ENCODE assay signal across 8 cellular contexts in the genomic region with DNA sequence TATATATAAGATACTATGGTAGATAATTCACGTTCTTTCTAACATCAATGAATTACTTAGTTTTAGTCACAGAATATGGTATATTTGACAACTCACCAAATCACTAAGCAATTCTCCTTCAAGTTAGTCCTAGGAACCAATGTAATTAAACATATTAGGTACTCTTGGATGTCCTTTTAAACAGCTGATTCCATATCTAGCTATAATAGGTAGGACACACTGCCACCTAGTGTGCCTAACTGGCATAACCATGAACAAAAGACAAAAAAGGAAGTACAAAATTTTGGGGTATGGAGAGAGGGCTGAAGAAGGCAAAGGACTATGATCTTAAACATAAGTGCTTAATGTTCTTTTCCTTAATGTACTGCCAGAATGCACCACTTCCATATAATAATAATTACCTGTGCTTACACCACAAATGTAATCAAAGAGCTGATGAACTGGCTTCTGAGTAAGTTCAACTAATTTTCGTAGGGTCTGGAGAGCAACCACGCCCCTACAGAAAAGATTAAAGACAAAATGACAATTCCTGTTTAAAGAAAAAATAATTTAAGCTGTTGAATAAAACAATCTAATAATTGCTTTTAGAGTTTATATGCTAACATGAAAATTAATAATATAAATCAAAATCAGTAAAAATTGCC. TPM values are rescaled to one million over a fixed set of nuclear protein-coding genes. Genes with fewer than 3 reads are reported as not detected.
DNase-seq lines count a peak whose midpoint lies in the region; TF ChIP-seq lines count a peak whose summit lies in the region.

No MANE protein-coding gene starts in this region.

- no peak overlapping the region for H2AFZ ChIP-seq in H9 (ENCODE audit: low read length)

- no peak overlapping the region for H2BK120ac ChIP-seq in H9 (ENCODE audit: low read depth, low read length, poor library complexity, severe bottlenecking)

- H3K4me1 Mint-ChIP-seq in H9 (no peaks in the 10 kb centered on the region), MCF 10A (ENCODE audit: insufficient read depth, unreplicated experiment) (peaks cover 5% of the 10 kb centered on the region)

- H2BK12ac ChIP-seq in H9 (ENCODE audit: insufficient read length, low read depth, low read length): no peak overlapping the region

- intact Hi-C loops in MCF 10A (cut with micrococcal nuclease): loop anchor here (1.0 kb wide), 1 partner anchor 316 kb away; no protein-coding TSS in a partner anchor

- H3K4me1 ChIP-seq in H9 (ENCODE audit: insufficient read depth, low read length): no peaks in the 10 kb centered on the region

- H3K23ac ChIP-seq in H9 (ENCODE audit: insufficient read length, low read depth, low read length): no peak overlapping the region

- no peak overlapping the region for H2BK5ac ChIP-seq in H9 (ENCODE audit: insufficient read length, low read length)

- no peak for TF ChIP-seq POLR2A in NB4 (IDR thresholded peaks at IDR 0.05; ENCODE audit: extremely low read depth, insufficient read length)

- H3K4me3 Mint-ChIP-seq in H9 (no peak overlapping the region), MCF 10A (ENCODE audit: unreplicated experiment) (no peak overlapping the region)

- H4K8ac ChIP-seq in H9 (replicated peaks; ENCODE audit: insufficient read length, low read depth, low read length): no peak overlapping the region

- H3K56ac ChIP-seq in H9 (ENCODE audit: insufficient read length, low read depth, low read length): no peak overlapping the region

- H3K4me2 ChIP-seq in H9 (ENCODE audit: insufficient read depth, insufficient read length, low read length): no peak overlapping the region

- no peaks in the 10 kb centered on the region for H3K79me2 ChIP-seq in H9 (ENCODE audit: insufficient read depth, low read length)

- H3K9ac ChIP-seq in H9 (ENCODE audit: extremely low read depth, insufficient read length, low read length): no peak overlapping the region

- no CpG with 5 or more reads among the region's 3 CpGs for WGBS in H9 (ENCODE audit: extremely low coverage, insufficient read length, low lambda C conversion rate)

- no peak overlapping the region for H3T11ph ChIP-seq in H9 (ENCODE audit: low read length)

- H2AK5ac ChIP-seq in H9 (ENCODE audit: insufficient read length, low read length): no peak overlapping the region

- CTCF ChIA-PET in MCF 10A (lab: Yijun Ruan, JAX): interaction anchor here (0.6 to 3.0 kb wide), 32 partner anchors 8 to 1023 kb away, joined by 3 to 38 read pairs (median 5); no protein-coding TSS in a partner anchor

- H4K91ac ChIP-seq in H9 (ENCODE audit: insufficient read length, low read depth, low read length): no peak overlapping the region

- H2BK20ac ChIP-seq in H9 (ENCODE audit: low read depth, low read length, poor library complexity, severe bottlenecking): no peak overlapping the region

- TF ChIP-seq CTCF in H9 (conservative IDR thresholded peaks at IDR 0.05) (peak; percentile 91), NB4 (IDR thresholded peaks at IDR 0.05; ENCODE audit: low read depth, low read length) (peak; percentile 82), MCF 10A (IDR thresholded peaks at IDR 0.05; ENCODE audit: unreplicated experiment) (peak; percentile 77), kidney epithelial cell (IDR thresholded peaks at IDR 0.05; ENCODE audit: insufficient read depth, low read length, poor library complexity, severe bottlenecking) (peak; percentile 83)

- no peak overlapping the region for H3K14ac ChIP-seq in H9 (ENCODE audit: insufficient read depth, low read length)

- H3K36me3 ChIP-seq in kidney epithelial cell (ENCODE audit: control insufficient read depth, insufficient read depth, low read length): no peaks in the 10 kb centered on the region

- H2BK15ac ChIP-seq in H9 (ENCODE audit: low read depth, low read length): no peak overlapping the region

- H3K36me3 Mint-ChIP-seq in H9 (ENCODE audit: insufficient read depth in 1 of 3, low read depth in 3 of 3) (peaks cover 0 to 17% (median 12%) of the 10 kb centered on the region in 3 experiments; a peak in 5 of 7 replicates), MCF 10A (ENCODE audit: insufficient read depth, unreplicated experiment) (peaks cover 51% of the 10 kb centered on the region)

- H3K9me3 Mint-ChIP-seq in H9: no peaks in the 10 kb centered on the region
- no peaks in the 10 kb centered on the region for H3K9me3 Mint-ChIP-seq in MCF 10A (ENCODE audit: unreplicated experiment)

- no peaks in the 10 kb centered on the region for H3K27me3 ChIP-seq in H9 (ENCODE audit: insufficient read depth, low read length)
- H3K27me3 ChIP-seq in kidney epithelial cell (ENCODE audit: control insufficient read depth, insufficient read depth, low read length): no peaks in the 10 kb centered on the region

- no peak overlapping the region for H3K27ac Mint-ChIP-seq in H9
- no peak overlapping the region for H3K27ac Mint-ChIP-seq in MCF 10A (ENCODE audit: low read depth, unreplicated experiment)

- H3K18ac ChIP-seq in H9 (ENCODE audit: insufficient read length, low read depth, low read length): no peak overlapping the region

- no TSS peak for BruUV-seq in MCF 10A (replicated peaks; lab: Mats Ljungman, UMichigan)

- POLR2A ChIA-PET in MCF 10A (lab: Yijun Ruan, JAX): interaction anchor here (0.5 to 1.7 kb wide), 7 partner anchors 10 to 574 kb away, joined by 3 to 13 read pairs (median 3); a partner anchor contains a TSS

- no peaks in the 10 kb centered on the region for H3K27me3 Mint-ChIP-seq in H9 (ENCODE audit: low read depth)
- H3K27me3 Mint-ChIP-seq in MCF 10A (ENCODE audit: insufficient read depth, unreplicated experiment): no peaks in the 10 kb centered on the region

- H3K9me3 ChIP-seq in H9 (ENCODE audit: control insufficient read depth, low read depth, low read length): no peaks in the 10 kb centered on the region

- DNase-seq in GDM1 (lab: John Stamatoyannopoulos, UW) (peak; percentile 38), H9 (no peak), NB4 (ENCODE audit: low read depth) (peak; percentile 77), SK-N-DZ (ENCODE audit: low spot score) (peak; percentile 64), MCF 10A (ENCODE audit: unreplicated experiment) (peak; percentile 66), kidney epithelial cell (ENCODE audit: low read depth) (peak; percentile 1)
- DNase-seq in stimulated activated CD4-positive, alpha-beta T cell treated with anti-CD3 and anti-CD28 coated beads, TNF-alpha, amount 100 ng/mL, for 24 hours (ENCODE audit: low read depth in 3 of 3): peak; percentile 5 to 15 (median 7)
- no peak for DNase-seq in NK-92 treated with Interleukin-12 subunit alpha and Interleukin-12 subunit beta, amount 100 ng/mL, for 24 hours (lab: John Stamatoyannopoulos, UW)

- no peaks in the 10 kb centered on the region for H4K20me1 ChIP-seq in H9 (ENCODE audit: control insufficient read depth, insufficient read depth, insufficient read length)

- H3K23me2 ChIP-seq in H9 (ENCODE audit: insufficient read length, low read depth, low read length, poor library complexity, severe bottlenecking): no peaks in the 10 kb centered on the region

- no peaks in the 10 kb centered on the region for H3K79me1 ChIP-seq in H9 (ENCODE audit: insufficient read depth, low read depth, low read length, poor library complexity, severe bottlenecking)

- H3K27ac ChIP-seq in H9 (ENCODE audit: insufficient read length, low read depth, low read length): no peak overlapping the region

- H3K4ac ChIP-seq in H9 (ENCODE audit: low read depth, low read length): no peak overlapping the region

- no peak overlapping the region for H4K5ac ChIP-seq in H9 (ENCODE audit: insufficient read length, low read depth, low read length)

- H3K4me3 ChIP-seq in NB4 (ENCODE audit: low read depth, low read length) (no peak overlapping the region), kidney epithelial cell (ENCODE audit: low read depth, low read length) (no peak overlapping the region)

RNA-seq across cellular contexts. Expression of a gene that starts 28.7 kb away (rescaled TPM):
- total RNA-seq in H9 (2021): 10.7 and 11.7 TPM in 2 replicates
- polyA plus RNA-seq in SK-N-DZ (2014; cell fraction: cytosol; rRNA removed): 29.0 and 30.8 TPM in 2 replicates
- 15.3 and 18.4 TPM in 2 replicates for polyA plus RNA-seq in SK-N-DZ (2014; cell fraction: nucleus; rRNA removed)
- 28.5 and 39.9 TPM in 2 replicates for total RNA-seq in MCF 10A (2022)
- 22.3 and 26.3 TPM in 2 replicates for total RNA-seq in kidney epithelial cell

RNA-seq across cellular contexts. Expression of a gene that starts 41.0 kb away (rescaled TPM):
- 1.8 and 2.3 TPM in 2 replicates for total RNA-seq in H9 (2021)
- polyA plus RNA-seq in SK-N-DZ (2014; cell fraction: cytosol; rRNA removed): 30.6 and 31.6 TPM in 2 replicates
- polyA plus RNA-seq in SK-N-DZ (2014; cell fraction: nucleus; rRNA removed): 29.1 and 34.8 TPM in 2 replicates
- 1.1 and 1.2 TPM in 2 replicates for total RNA-seq in MCF 10A (2022)
- 32.3 and 39.0 TPM in 2 replicates for total RNA-seq in kidney epithelial cell

Comparison
In these comparisons a context has a peak if more than half of its experiments do, and no peak if none do; other contexts are left out.
1. DNase-seq: peak in GDM1 (single experiment), NB4 (single experiment), SK-N-DZ (single experiment), MCF 10A (single experiment), kidney epithelial cell (single experiment) and stimulated activated CD4-positive, alpha-beta T cell treated with anti-CD3 and anti-CD28 coated beads, TNF-alpha, amount 100 ng/mL, for 24 hours (3 of 3); none in H9 (single experiment) and NK-92 treated with Interleukin-12 subunit alpha and Interleukin-12 subunit beta, amount 100 ng/mL, for 24 hours (single experiment).
2. Peak in every context shown above with its lines, with median percentiles within 50 percentile points of each other: CTCF ChIP-seq.